Comparison of ENCODE assay signal across 30 cellular contexts in genomic region chr13:108070925-108071324, GRCh38.
"Had no signal": no experiment of that assay in that cellular context is flagged by ENCODE, and none has a peak within 500 bp of the region (broad histone marks: within the 10 kb centered on the region; RNA-seq: fewer than 3 reads in every experiment).

No MANE protein-coding gene starts in this region.

- H3K36me3 ChIP-seq: adrenal gland, brain microvascular endothelial cell, gastrocnemius medialis, pancreas, prostate gland had no signal

- H3K36me3 Mint-ChIP-seq: immature natural killer cell; stimulated activated effector memory CD8-positive, alpha-beta T cell treated with anti-CD3 and anti-CD28 coated beads, Interleukin-12 subunit alpha, Interleukin-12 subunit beta, amount 100 ng/mL, for 72 hours; type B pancreatic cell had no signal

- H3K4me1 ChIP-seq: adrenal gland, gastrocnemius medialis, pancreas, prostate gland had no signal

- H3K4me3 Mint-ChIP-seq: activated CD4-positive, alpha-beta memory T cell treated with anti-CD3 and anti-CD28 coated beads, Interleukin-2, amount 10 ng/mL, durations not matched to agents 7 days and 5 days; activated CD4-positive, alpha-beta T cell treated with anti-CD3 and anti-CD28 coated beads, Interleukin-2, amount 10 ng/mL, durations not matched to agents 7 days and 5 days; activated T-cell treated with anti-CD3 and anti-CD28 coated beads, Interleukin-2, amount 50 U/mL, for 4 hours; activated T-helper 17 cell treated with anti-CD3 and anti-CD28 coated beads, Interleukin-2, amount 50 U/mL, for 72 hours; effector memory CD8-positive, alpha-beta T cell; immature natural killer cell; memory B cell; natural killer cell; stimulated activated effector memory CD8-positive, alpha-beta T cell treated with anti-CD3 and anti-CD28 coated beads, Interleukin-12 subunit alpha, Interleukin-12 subunit beta, amount 100 ng/mL, for 72 hours; T-helper 17 cell; type B pancreatic cell had no signal

- FAIRE-seq: pancreas had no signal

- H3K4me1 Mint-ChIP-seq: activated CD4-positive, alpha-beta memory T cell treated with anti-CD3 and anti-CD28 coated beads, Interleukin-2, amount 10 ng/mL, durations not matched to agents 7 days and 5 days; activated CD4-positive, alpha-beta T cell treated with anti-CD3 and anti-CD28 coated beads, Interleukin-2, amount 10 ng/mL, durations not matched to agents 7 days and 5 days; activated T-helper 17 cell treated with anti-CD3 and anti-CD28 coated beads, Interleukin-2, amount 50 U/mL, for 72 hours; immature natural killer cell; memory B cell; natural killer cell; stimulated activated effector memory CD8-positive, alpha-beta T cell treated with anti-CD3 and anti-CD28 coated beads, Interleukin-12 subunit alpha, Interleukin-12 subunit beta, amount 100 ng/mL, for 72 hours; stimulated activated naive CD8-positive, alpha-beta T cell treated with anti-CD3 and anti-CD28 coated beads, Interleukin-15, amount 100 ng/mL, for 72 hours; T-helper 17 cell had no signal

- H3K4me3 ChIP-seq: adrenal gland, gastrocnemius medialis, pancreas, prostate gland, skin epidermis had no signal

- H3K27me3 ChIP-seq: adrenal gland, brain microvascular endothelial cell, gastrocnemius medialis, pancreas had no signal

- H3K27ac ChIP-seq: adrenal gland, brain microvascular endothelial cell, gastrocnemius medialis, pancreas, prostate gland, skin epidermis had no signal

- H3K27ac Mint-ChIP-seq: activated CD4-positive, alpha-beta memory T cell treated with anti-CD3 and anti-CD28 coated beads, Interleukin-2, amount 10 ng/mL, durations not matched to agents 7 days and 5 days; activated CD4-positive, alpha-beta T cell treated with anti-CD3 and anti-CD28 coated beads, Interleukin-2, amount 10 ng/mL, durations not matched to agents 7 days and 5 days; activated naive CD4-positive, alpha-beta T cell treated with anti-CD3 and anti-CD28 coated beads, Interleukin-2, amount 50 U/mL, for 72 hours; activated T-helper 17 cell treated with anti-CD3 and anti-CD28 coated beads, Interleukin-2, amount 50 U/mL, for 72 hours; effector memory CD8-positive, alpha-beta T cell; immature natural killer cell; memory B cell; natural killer cell; stimulated activated effector memory CD8-positive, alpha-beta T cell treated with anti-CD3 and anti-CD28 coated beads, Interleukin-12 subunit alpha, Interleukin-12 subunit beta, amount 100 ng/mL, for 72 hours; T-helper 17 cell; type B pancreatic cell had no signal

- H3K9me3 ChIP-seq: adrenal gland, gastrocnemius medialis, pancreas, prostate gland had no signal

- ATAC-seq: activated naive CD4-positive, alpha-beta T cell treated with anti-CD3 and anti-CD28 coated beads, Interleukin-2, amount 50 U/mL, for 72 hours; activated T-cell treated with anti-CD3 and anti-CD28 coated beads, Interleukin-2, amount 50 U/mL, for 4 hours; activated T-helper 17 cell treated with anti-CD3 and anti-CD28 coated beads, Interleukin-2, amount 50 U/mL, for 72 hours; effector memory CD8-positive, alpha-beta T cell; gastrocnemius medialis; natural killer cell; pancreas; sciatic nerve; stimulated activated effector memory CD8-positive, alpha-beta T cell treated with anti-CD3 and anti-CD28 coated beads, Interleukin-12 subunit alpha, Interleukin-12 subunit beta, amount 100 ng/mL, for 72 hours; stimulated activated naive CD8-positive, alpha-beta T cell treated with anti-CD3 and anti-CD28 coated beads, Interleukin-15, amount 100 ng/mL, for 72 hours; T-helper 17 cell had no signal

- DNase-seq: activated CD4-positive, alpha-beta memory T cell treated with anti-CD3 and anti-CD28 coated beads, Interleukin-2, amount 10 ng/mL, durations not matched to agents 7 days and 5 days; activated CD4-positive, alpha-beta T cell treated with anti-CD3 and anti-CD28 coated beads for 1 hour; activated CD4-positive, alpha-beta T cell treated with anti-CD3 and anti-CD28 coated beads, Interleukin-2, amount 10 ng/mL, durations not matched to agents 7 days and 5 days; activated gamma-delta T cell treated with Interleukin-2 at 50 U/mL for 16 hours; activated T-cell treated with anti-CD3 and anti-CD28 coated beads, Interleukin-2, amount 50 U/mL, for 4 hours; adrenal gland; aorta; brain microvascular endothelial cell; cortex of kidney; effector memory CD8-positive, alpha-beta T cell; erythroblast; gastrocnemius medialis; glutamatergic neuron; immature natural killer cell; natural killer cell; pancreas; retina; stimulated activated CD4-positive, alpha-beta T cell treated with anti-CD3 and anti-CD28 coated beads, Interleukin-4, amount 100 ng/mL, for 24 hours; stimulated activated naive CD8-positive, alpha-beta T cell treated with anti-CD3 and anti-CD28 coated beads, Interleukin-15, amount 100 ng/mL, for 72 hours; substantia nigra; T-helper 17 cell; T1000 had no signal

- H3K27me3 Mint-ChIP-seq: activated CD4-positive, alpha-beta memory T cell treated with anti-CD3 and anti-CD28 coated beads, Interleukin-2, amount 10 ng/mL, durations not matched to agents 7 days and 5 days; activated CD4-positive, alpha-beta T cell treated with anti-CD3 and anti-CD28 coated beads, Interleukin-2, amount 10 ng/mL, durations not matched to agents 7 days and 5 days; activated T-helper 17 cell treated with anti-CD3 and anti-CD28 coated beads, Interleukin-2, amount 50 U/mL, for 72 hours; effector memory CD8-positive, alpha-beta T cell; memory B cell; stimulated activated naive CD8-positive, alpha-beta T cell treated with anti-CD3 and anti-CD28 coated beads, Interleukin-15, amount 100 ng/mL, for 72 hours; T-helper 17 cell; type B pancreatic cell had no signal
